Comparison of ENCODE assay signal across 10 cellular contexts in the genomic region with DNA sequence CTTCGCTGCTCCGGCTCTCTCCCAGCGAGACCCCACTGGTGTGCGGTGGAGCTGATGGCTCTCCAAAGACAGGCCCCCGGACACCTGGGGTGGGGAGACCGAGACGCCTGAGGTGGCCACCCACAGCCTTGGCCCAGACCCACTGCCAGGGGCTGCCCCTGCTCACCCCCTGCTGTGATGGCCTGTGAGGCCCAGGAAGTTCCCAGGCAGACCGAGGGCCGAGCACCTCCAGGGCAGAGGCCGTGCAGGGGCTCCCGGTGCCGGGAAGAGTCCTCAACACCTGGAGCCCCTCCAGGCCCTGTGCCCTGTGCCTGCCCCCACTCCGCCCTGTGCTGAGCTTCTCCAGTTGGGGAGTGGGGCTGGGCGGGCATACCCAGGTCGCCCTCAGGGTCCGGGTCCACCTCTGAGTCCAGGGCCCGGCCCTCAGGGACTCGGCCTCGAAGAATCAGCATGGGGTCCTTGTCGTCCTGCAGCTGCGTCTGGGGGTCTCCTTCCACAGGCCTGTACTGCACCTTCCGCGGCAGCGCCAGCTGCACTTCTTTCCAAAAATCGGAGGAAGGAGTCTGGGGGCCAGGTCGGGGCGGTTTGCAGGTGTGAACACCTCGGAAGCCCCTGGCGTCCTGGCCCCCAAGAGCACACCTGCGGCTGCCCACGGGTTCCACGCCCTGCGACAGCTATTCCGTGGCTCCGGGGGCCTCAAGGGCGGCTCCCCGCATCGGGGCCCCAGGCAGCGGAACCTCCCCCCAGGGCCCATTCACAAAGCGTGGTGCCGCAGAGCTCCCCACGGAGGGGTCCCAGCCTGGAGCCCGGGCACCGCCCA.
DNase-seq lines count a peak whose midpoint lies in the region; ATAC-seq lines count a peak whose summit lies in the region.
"Had no signal": no experiment of that assay in that cellular context is flagged by ENCODE, and none has a peak within 500 bp of the region (broad histone marks: within the 10 kb centered on the region; RNA-seq: fewer than 3 reads in every experiment).

No MANE protein-coding gene starts in this region.

- H3K9me3 ChIP-seq in muscle layer of colon (ENCODE audit: low read length): no peaks in the 10 kb centered on the region

- no peak for DNase-seq in stimulated activated naive CD8-positive, alpha-beta T cell treated with anti-CD3 and anti-CD28 coated beads, Interleukin-15, amount 100 ng/mL, for 72 hours
- DNase-seq in stimulated activated naive CD8-positive, alpha-beta T cell treated with anti-CD3 and anti-CD28 coated beads, Interleukin-15, Interleukin-2, amounts not matched to agents 100 U/mL and 50 U/mL, for 24 hours: no peak
- DNase-seq in effector memory CD8-positive, alpha-beta T cell: no peak
- no peak for DNase-seq in D341Med (ENCODE audit: low spot score)
- DNase-seq: WERI-Rb-1 had no signal

- H3K9ac ChIP-seq in muscle layer of colon (ENCODE audit: low read length): no peak overlapping the region

- peaks cover 12% of the 10 kb centered on the region for H3K4me1 ChIP-seq in muscle layer of colon (ENCODE audit: insufficient read depth, low read length)

- H3K27me3 ChIP-seq in muscle layer of colon (ENCODE audit: control insufficient read depth in 1 of 2, insufficient read depth in 2 of 2, low read length in 2 of 2): no peaks in the 10 kb centered on the region

- no peaks in the 10 kb centered on the region for H3K36me3 ChIP-seq in muscle layer of colon (ENCODE audit: insufficient read depth, low read length)
- H3K36me3 ChIP-seq: WERI-Rb-1 had no signal

- H3K9me3 Mint-ChIP-seq in stimulated activated naive CD8-positive, alpha-beta T cell treated with anti-CD3 and anti-CD28 coated beads, Interleukin-15, amount 100 ng/mL, for 72 hours: no peaks in the 10 kb centered on the region
- no peaks in the 10 kb centered on the region for H3K9me3 Mint-ChIP-seq in effector memory CD8-positive, alpha-beta T cell
- H3K9me3 Mint-ChIP-seq: stimulated activated naive CD8-positive, alpha-beta T cell treated with anti-CD3 and anti-CD28 coated beads, Interleukin-15, Interleukin-2, amounts not matched to agents 100 ng/mL and 50 ng/mL, for 24 hours had no signal

- no peak for ATAC-seq in stimulated activated naive CD8-positive, alpha-beta T cell treated with anti-CD3 and anti-CD28 coated beads, Interleukin-15, amount 100 ng/mL, for 72 hours
- ATAC-seq in stimulated activated naive CD8-positive, alpha-beta T cell treated with anti-CD3 and anti-CD28 coated beads, Interleukin-15, Interleukin-2, amounts not matched to agents 100 U/mL and 50 U/mL, for 24 hours: no peak
- no peak for ATAC-seq in effector memory CD8-positive, alpha-beta T cell (replicated peaks)
- ATAC-seq in HG03139 (IDR thresholded peaks at IDR 0.05; ENCODE audit: unreplicated experiment) (no peak), HG03457 (IDR thresholded peaks at IDR 0.05; ENCODE audit: unreplicated experiment) (no peak), GM19328 (IDR thresholded peaks at IDR 0.05; ENCODE audit: unreplicated experiment) (no peak)

- no peak overlapping the region for H3K27ac Mint-ChIP-seq in stimulated activated naive CD8-positive, alpha-beta T cell treated with anti-CD3 and anti-CD28 coated beads, Interleukin-15, amount 100 ng/mL, for 72 hours
- peak overlapping the region; percentile 75 to 89 for H3K27ac Mint-ChIP-seq in effector memory CD8-positive, alpha-beta T cell
- H3K27ac Mint-ChIP-seq: stimulated activated naive CD8-positive, alpha-beta T cell treated with anti-CD3 and anti-CD28 coated beads, Interleukin-15, Interleukin-2, amounts not matched to agents 100 ng/mL and 50 ng/mL, for 24 hours had no signal

- H3K4me3 Mint-ChIP-seq in stimulated activated naive CD8-positive, alpha-beta T cell treated with anti-CD3 and anti-CD28 coated beads, Interleukin-15, amount 100 ng/mL, for 72 hours: peak overlapping the region; percentile 73 to 76
- H3K4me3 Mint-ChIP-seq in effector memory CD8-positive, alpha-beta T cell: peak overlapping the region; percentile 43 to 60
- H3K4me3 Mint-ChIP-seq: stimulated activated naive CD8-positive, alpha-beta T cell treated with anti-CD3 and anti-CD28 coated beads, Interleukin-15, Interleukin-2, amounts not matched to agents 100 ng/mL and 50 ng/mL, for 24 hours had no signal

- H3K4me1 Mint-ChIP-seq in stimulated activated naive CD8-positive, alpha-beta T cell treated with anti-CD3 and anti-CD28 coated beads, Interleukin-15, amount 100 ng/mL, for 72 hours: peaks cover 28% of the 10 kb centered on the region
- H3K4me1 Mint-ChIP-seq in effector memory CD8-positive, alpha-beta T cell (ENCODE audit: low read depth in 2 of 2): peaks cover 3 to 12% of the 10 kb centered on the region in 2 donors

- H3K27me3 Mint-ChIP-seq in stimulated activated naive CD8-positive, alpha-beta T cell treated with anti-CD3 and anti-CD28 coated beads, Interleukin-15, amount 100 ng/mL, for 72 hours: no peaks in the 10 kb centered on the region
- H3K27me3 Mint-ChIP-seq in effector memory CD8-positive, alpha-beta T cell: no peaks in the 10 kb centered on the region
- H3K27me3 Mint-ChIP-seq: stimulated activated naive CD8-positive, alpha-beta T cell treated with anti-CD3 and anti-CD28 coated beads, Interleukin-15, Interleukin-2, amounts not matched to agents 100 ng/mL and 50 ng/mL, for 24 hours had no signal

- peaks cover 7% of the 10 kb centered on the region for H3K36me3 Mint-ChIP-seq in effector memory CD8-positive, alpha-beta T cell (ENCODE audit: insufficient read depth)

- H3K4me3 ChIP-seq in muscle layer of colon (ENCODE audit: low read depth in 1 of 2, low read length in 2 of 2): peak overlapping the region; percentile 71 to 79

- H3K27ac ChIP-seq in muscle layer of colon (ENCODE audit: low read depth, low read length): peak overlapping the region; percentile 56
- H3K27ac ChIP-seq: WERI-Rb-1 had no signal

Comparison
In these comparisons a context has a peak if more than half of its experiments do, and no peak if none do; other contexts are left out.
1. H3K27ac Mint-ChIP-seq: peak in effector memory CD8-positive, alpha-beta T cell (2 of 2); none in stimulated activated naive CD8-positive, alpha-beta T cell treated with anti-CD3 and anti-CD28 coated beads, Interleukin-15, amount 100 ng/mL, for 72 hours (0 of 2).